ENCODE assay signal across 2 cellular contexts in the genomic region with DNA sequence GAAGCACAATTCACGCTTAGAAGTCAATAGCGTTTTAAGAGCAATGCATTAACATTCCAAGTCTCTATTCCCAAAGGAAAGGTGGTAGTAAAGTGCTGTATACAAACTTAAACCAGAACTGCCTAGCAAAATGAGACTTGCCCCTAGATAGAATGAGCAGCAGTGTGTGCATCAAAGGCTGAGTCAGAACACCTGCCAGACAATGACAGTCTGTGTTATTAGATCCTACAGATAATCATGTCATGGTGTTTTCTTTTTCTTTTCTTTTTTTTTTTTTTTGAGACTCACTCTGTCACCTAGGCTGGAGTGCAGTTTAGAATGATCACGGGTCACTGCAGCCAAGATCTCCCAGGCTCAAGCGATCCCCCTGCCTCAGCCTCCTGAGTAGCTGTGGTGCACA.
TF ChIP-seq lines count a peak whose summit lies in the region.

No MANE protein-coding gene starts in this region.

TF ChIP-seq in HepG2, 621 proteins besides CTCF, POLR2A, EP300 and RAD21:
- no peak for TF ChIP-seq THYN1 (CRISPR knock-in tag; IDR thresholded peaks at IDR 0.05; ENCODE audit: borderline replicate concordance, low read depth)
- TF ChIP-seq ZNF296 (CRISPR knock-in tag; conservative IDR thresholded peaks at IDR 0.05), result no peak
- no peak for TF ChIP-seq ZNF589 (CRISPR knock-in tag; conservative IDR thresholded peaks at IDR 0.05)
- TF ChIP-seq ZNF468 (CRISPR knock-in tag; IDR thresholded peaks at IDR 0.05), result no peak
- no peak for TF ChIP-seq ELF1 (CRISPR knock-in tag; IDR thresholded peaks at IDR 0.05)
- TF ChIP-seq GLI4 (CRISPR knock-in tag; IDR thresholded peaks at IDR 0.05; ENCODE audit: borderline replicate concordance), result no peak
- no peak for TF ChIP-seq SMAD1 (CRISPR knock-in tag; IDR thresholded peaks at IDR 0.05; ENCODE audit: borderline replicate concordance, low read depth)
- TF ChIP-seq, protein P1, sequence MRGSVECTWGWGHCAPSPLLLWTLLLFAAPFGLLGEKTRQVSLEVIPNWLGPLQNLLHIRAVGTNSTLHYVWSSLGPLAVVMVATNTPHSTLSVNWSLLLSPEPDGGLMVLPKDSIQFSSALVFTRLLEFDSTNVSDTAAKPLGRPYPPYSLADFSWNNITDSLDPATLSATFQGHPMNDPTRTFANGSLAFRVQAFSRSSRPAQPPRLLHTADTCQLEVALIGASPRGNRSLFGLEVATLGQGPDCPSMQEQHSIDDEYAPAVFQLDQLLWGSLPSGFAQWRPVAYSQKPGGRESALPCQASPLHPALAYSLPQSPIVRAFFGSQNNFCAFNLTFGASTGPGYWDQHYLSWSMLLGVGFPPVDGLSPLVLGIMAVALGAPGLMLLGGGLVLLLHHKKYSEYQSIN (CRISPR knock-in tag; IDR thresholded peaks at IDR 0.05; ENCODE audit: borderline replicate concordance), result no peak
- TF ChIP-seq RCOR2 (CRISPR knock-in tag; IDR thresholded peaks at IDR 0.05), result no peak
- no peak for TF ChIP-seq REL (CRISPR knock-in tag; conservative IDR thresholded peaks at IDR 0.05)
- no peak for TF ChIP-seq SAFB2 (CRISPR knock-in tag; IDR thresholded peaks at IDR 0.05; ENCODE audit: borderline replicate concordance, low read depth)
- TF ChIP-seq, protein P2, sequence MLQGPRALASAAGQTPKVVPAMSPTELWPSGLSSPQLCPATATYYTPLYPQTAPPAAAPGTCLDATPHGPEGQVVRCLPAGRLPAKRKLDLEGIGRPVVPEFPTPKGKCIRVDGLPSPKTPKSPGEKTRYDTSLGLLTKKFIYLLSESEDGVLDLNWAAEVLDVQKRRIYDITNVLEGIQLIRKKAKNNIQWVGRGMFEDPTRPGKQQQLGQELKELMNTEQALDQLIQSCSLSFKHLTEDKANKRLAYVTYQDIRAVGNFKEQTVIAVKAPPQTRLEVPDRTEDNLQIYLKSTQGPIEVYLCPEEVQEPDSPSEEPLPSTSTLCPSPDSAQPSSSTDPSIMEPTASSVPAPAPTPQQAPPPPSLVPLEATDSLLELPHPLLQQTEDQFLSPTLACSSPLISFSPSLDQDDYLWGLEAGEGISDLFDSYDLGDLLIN (CRISPR knock-in tag; IDR thresholded peaks at IDR 0.05; ENCODE audit: borderline replicate concordance), result no peak

TF ChIP-seq in HEK293T, 16 proteins besides CTCF, POLR2A, EP300 and RAD21:
- no peak for TF ChIP-seq TARDBP (IDR thresholded peaks at IDR 0.05)
- no peak for TF ChIP-seq NFRKB (IDR thresholded peaks at IDR 0.05)
- TF ChIP-seq FOXK2 (IDR thresholded peaks at IDR 0.05), result no peak
- no peak for TF ChIP-seq SUZ12 (IDR thresholded peaks at IDR 0.05)
- TF ChIP-seq CTBP1 (IDR thresholded peaks at IDR 0.05; ENCODE audit: borderline replicate concordance), result no peak
- no peak for TF ChIP-seq SP1 (IDR thresholded peaks at IDR 0.05)
- no peak for TF ChIP-seq FOXA1 (IDR thresholded peaks at IDR 0.05)
